Comparison of ENCODE assay signal across 1 cellular context in the genomic region with DNA sequence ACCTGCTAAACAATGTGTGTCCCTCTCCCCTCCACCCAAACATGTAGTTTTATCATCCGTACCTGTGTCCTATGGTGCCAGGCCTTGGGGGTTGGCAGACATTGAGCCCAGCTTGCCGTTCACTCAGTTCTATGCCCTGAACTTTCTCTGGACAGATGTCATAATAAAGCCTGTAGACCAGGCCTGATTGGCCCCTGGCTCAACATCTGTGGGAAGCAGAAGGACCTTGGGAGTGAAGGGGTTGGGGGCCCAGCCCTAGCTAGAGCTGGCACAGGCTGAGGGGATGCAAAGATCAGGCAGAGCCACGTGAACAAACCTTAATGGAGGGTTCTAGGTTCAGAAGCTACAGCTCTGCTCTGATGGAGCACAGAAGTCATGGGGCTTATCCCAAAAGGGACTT.
TF ChIP-seq lines count a peak whose summit lies in the region.

No MANE protein-coding gene starts in this region.

TF ChIP-seq in H1, 55 proteins besides CTCF, POLR2A, EP300 and RAD21:
- TF ChIP-seq CEBPB (IDR thresholded peaks at IDR 0.05; ENCODE audit: low read depth, low read length) (no peak), GABPA (IDR thresholded peaks at IDR 0.05; ENCODE audit: borderline replicate concordance, insufficient read depth, low read length) (no peak), SAP30 (IDR thresholded peaks at IDR 0.05; ENCODE audit: insufficient read depth, insufficient replicate concordance, low read length) (no peak), TAF1 (IDR thresholded peaks at IDR 0.05; ENCODE audit: low read depth, low read length) (no peak), SIRT6 (IDR thresholded peaks at IDR 0.05; ENCODE audit: low read length) (no peak), RNF2 (IDR thresholded peaks at IDR 0.05; ENCODE audit: borderline replicate concordance, low read depth, low read length, missing control alignments, poor library complexity, severe bottlenecking) (no peak), RFX5 (IDR thresholded peaks at IDR 0.05; ENCODE audit: borderline replicate concordance, low read depth, low read length) (no peak), ATF3 (IDR thresholded peaks at IDR 0.05; ENCODE audit: insufficient read depth, low read depth, low read length) (no peak), CBX5 (IDR thresholded peaks at IDR 0.05; ENCODE audit: low read depth, low read length) (no peak), SRF (IDR thresholded peaks at IDR 0.05; ENCODE audit: low read depth, low read length) (no peak), PHF8 (conservative IDR thresholded peaks at IDR 0.05; ENCODE audit: low read depth, low read length) (no peak), RBBP5 (IDR thresholded peaks at IDR 0.05; ENCODE audit: borderline replicate concordance, low read depth, low read length) (no peak), POLR2AphosphoS5 (IDR thresholded peaks at IDR 0.05; ENCODE audit: low read depth, low read length) (no peak), RXRA (IDR thresholded peaks at IDR 0.05; ENCODE audit: insufficient read depth, low read depth, low read length) (no peak), NANOG (IDR thresholded peaks at IDR 0.05; ENCODE audit: insufficient read depth, low read depth, low read length, poor library complexity, severe bottlenecking) (no peak)
TF ChIP-seq in H1: peak in this region for 0.
